In the genomic region with DNA sequence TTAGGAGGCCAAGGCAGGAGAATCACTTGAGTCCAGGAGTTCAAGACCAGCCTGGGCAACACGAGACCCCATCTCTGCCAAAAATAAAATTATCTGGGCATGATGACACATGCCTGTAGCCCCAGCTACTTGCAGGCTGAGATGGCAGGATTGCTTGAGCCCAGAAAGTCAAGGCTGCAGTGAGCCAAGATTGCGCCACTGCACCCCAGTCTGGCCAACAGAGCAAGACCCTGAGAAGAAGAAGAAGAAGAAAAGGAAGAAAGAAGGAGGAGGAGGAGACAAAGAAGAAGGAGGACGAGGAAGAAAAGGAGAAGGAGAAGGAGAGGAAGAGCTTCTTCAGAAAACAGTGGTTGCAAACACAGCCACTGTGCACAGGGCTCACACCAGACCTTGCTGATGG, we compare ENCODE assay signal across 19 cellular contexts. TPM values are rescaled to one million over a fixed set of nuclear protein-coding genes. Genes with fewer than 3 reads are reported as not detected.
"Had no signal": no experiment of that assay in that cellular context is flagged by ENCODE, and none has a peak within 500 bp of the region (broad histone marks: within the 10 kb centered on the region; RNA-seq: fewer than 3 reads in every experiment).

No MANE protein-coding gene starts in this region.

- H3K27ac Mint-ChIP-seq: activated CD4-positive, alpha-beta memory T cell treated with anti-CD3 and anti-CD28 coated beads, Interleukin-2, amount 10 ng/mL, durations not matched to agents 7 days and 5 days; activated naive CD4-positive, alpha-beta T cell treated with anti-CD3 and anti-CD28 coated beads, Interleukin-2, amount 10 ng/mL, durations not matched to agents 7 days and 5 days; endodermal cell; type B pancreatic cell had no signal

- H3K9me3 ChIP-seq: right atrium auricular region had no signal

- H3K36me3 Mint-ChIP-seq: activated naive CD4-positive, alpha-beta T cell treated with anti-CD3 and anti-CD28 coated beads, Interleukin-2, amount 10 ng/mL, durations not matched to agents 7 days and 5 days; brain; type B pancreatic cell had no signal

- H3K4me3 Mint-ChIP-seq: activated CD4-positive, alpha-beta memory T cell treated with anti-CD3 and anti-CD28 coated beads, Interleukin-2, amount 10 ng/mL, durations not matched to agents 7 days and 5 days; activated naive CD4-positive, alpha-beta T cell treated with anti-CD3 and anti-CD28 coated beads, Interleukin-2, amount 10 ng/mL, durations not matched to agents 7 days and 5 days; brain; endodermal cell; type B pancreatic cell had no signal

- H3K27me3 Mint-ChIP-seq: activated CD4-positive, alpha-beta memory T cell treated with anti-CD3 and anti-CD28 coated beads, Interleukin-2, amount 10 ng/mL, durations not matched to agents 7 days and 5 days; activated naive CD4-positive, alpha-beta T cell treated with anti-CD3 and anti-CD28 coated beads, Interleukin-2, amount 10 ng/mL, durations not matched to agents 7 days and 5 days; type B pancreatic cell had no signal

- H3K27me3 ChIP-seq: right atrium auricular region had no signal

- H3K4me3 ChIP-seq: right atrium auricular region, smooth muscle cell had no signal

- H3K36me3 ChIP-seq: right atrium auricular region had no signal

- H3K4me1 Mint-ChIP-seq: endodermal cell had no signal

- DNase-seq: activated CD4-positive, alpha-beta memory T cell treated with anti-CD3 and anti-CD28 coated beads, Interleukin-2, amount 10 ng/mL, durations not matched to agents 7 days and 5 days; activated CD4-positive, alpha-beta T cell treated with anti-CD3 and anti-CD28 coated beads for 1 hour; activated naive CD4-positive, alpha-beta T cell treated with anti-CD3 and anti-CD28 coated beads, Interleukin-2, amount 10 ng/mL, durations not matched to agents 7 days and 5 days; amygdala; cerebellar nuclear complex; dermis blood vessel endothelial cell; endodermal cell; erythroblast; hippocampal formation; stimulated activated naive CD4-positive, alpha-beta T cell treated with Interleukin-2 at 50 U/mL for 16 hours had no signal

- H3K9me3 Mint-ChIP-seq: activated CD4-positive, alpha-beta memory T cell treated with anti-CD3 and anti-CD28 coated beads, Interleukin-2, amount 10 ng/mL, durations not matched to agents 7 days and 5 days; activated naive CD4-positive, alpha-beta T cell treated with anti-CD3 and anti-CD28 coated beads, Interleukin-2, amount 10 ng/mL, durations not matched to agents 7 days and 5 days; brain; endodermal cell; type B pancreatic cell had no signal

RNA-seq across cellular contexts. Expression of gene DPEP3, which starts 8.4 kb away (rescaled TPM):
- total RNA-seq: dermis blood vessel endothelial cell, glomerular endothelial cell, kidney epithelial cell, right atrium auricular region, smooth muscle cell had no signal

RNA-seq across cellular contexts. Expression of gene DPEP2, which starts 10.6 kb away (rescaled TPM):
- total RNA-seq: kidney epithelial cell, smooth muscle cell had no signal

RNA-seq across cellular contexts. Expression of gene DPEP2NB, which starts 27.0 kb away (rescaled TPM):
- total RNA-seq: activated CD4-positive, alpha-beta memory T cell treated with anti-CD3 and anti-CD28 coated beads, Interleukin-2, amount 10 ng/mL, durations not matched to agents 7 days and 5 days; dermis blood vessel endothelial cell; endodermal cell; glomerular endothelial cell; kidney epithelial cell; liver; mesenteric fat pad; right atrium auricular region; smooth muscle cell; T-helper 2 cell treated with Interferon-gamma antibody and Interleukin-4, amounts not matched to agents 100 ng/mL and 5 ng/mL, for 36 hours had no signal
